Comparison of ENCODE assay signal across 8 cellular contexts in the genomic region with DNA sequence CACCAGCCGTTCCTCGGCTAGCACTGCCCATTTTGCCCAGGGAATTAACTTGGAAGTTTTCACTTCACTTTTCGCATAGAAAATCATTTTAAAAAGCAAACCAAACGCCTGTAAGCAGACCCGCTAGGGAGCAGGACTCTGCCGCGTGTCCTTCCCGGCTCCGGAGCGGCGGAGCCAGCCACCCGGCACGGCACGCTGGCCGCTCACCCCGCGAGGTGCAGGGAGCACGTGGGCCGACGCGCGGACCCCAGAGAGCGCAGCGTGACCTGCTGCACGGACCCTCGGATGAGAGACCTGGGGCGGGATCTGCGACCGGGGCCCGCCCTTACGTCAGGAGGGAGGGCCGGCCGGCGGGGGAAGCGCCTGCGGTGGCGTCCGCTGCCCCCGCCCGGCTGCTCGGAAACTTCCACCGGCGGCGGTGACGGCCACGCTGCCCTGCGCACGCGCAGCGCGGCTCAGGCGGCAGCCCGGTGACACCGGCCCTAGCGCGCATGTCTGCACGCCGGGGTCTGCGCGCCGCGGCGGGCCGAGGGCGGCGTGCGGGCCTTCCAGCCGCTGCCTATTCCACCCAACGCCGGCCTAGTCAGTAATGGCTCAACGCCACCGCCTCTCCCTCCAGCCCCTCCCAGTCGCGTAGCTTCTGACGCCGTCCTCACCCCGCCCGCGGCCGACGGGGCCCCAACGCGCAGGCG. TPM values are rescaled to one million over a fixed set of nuclear protein-coding genes. Genes with fewer than 3 reads are reported as not detected.
DNase-seq lines count a peak whose midpoint lies in the region; ATAC-seq and TF ChIP-seq lines count a peak whose summit lies in the region.

No MANE protein-coding gene starts in this region.

- DNase-seq in GM12864 (ENCODE audit: low read depth) (peak; percentile 83), NCI-H1092 (lab: John Stamatoyannopoulos, UW) (peak; percentile 97), SKM-1 treated with dmso at 0.1 percent for 144 hours (lab: John Stamatoyannopoulos, UW; ENCODE audit: unreplicated experiment) (peak; percentile 86), heart left ventricle (peak; percentile 97 to 99 (median 97)), trophoblast cell (peak; percentile 98 to 99), type B pancreatic cell (ENCODE audit: extremely low spot score, unreplicated experiment) (peak; percentile 99)
- DNase-seq in activated naive CD8-positive, alpha-beta T cell treated with anti-CD3 and anti-CD28 coated beads, Interleukin-2, amount 50 U/mL, for 16 hours (ENCODE audit: low read depth, low spot score): peak; percentile 92

- H3K4me3 ChIP-seq in GM12864 (ENCODE audit: low read depth, low read length) (peak overlapping the region; percentile 69), heart left ventricle (peak overlapping the region; percentile 46 to 98 (median 78)), trophoblast cell (ENCODE audit: low read depth, low read length) (peak overlapping the region; percentile 87)

- TF ChIP-seq POLR2A in heart left ventricle (IDR thresholded peaks at IDR 0.05): peak in 1 of 2 donors; percentile 84

- peak overlapping the region; percentile 81 for H3K14ac ChIP-seq in trophoblast cell (ENCODE audit: low read length)

- peak overlapping the region; percentile 74 for H2BK120ac ChIP-seq in trophoblast cell (ENCODE audit: insufficient read depth, low read length, poor library complexity)

- no peaks in the 10 kb centered on the region for H3K9me3 Mint-ChIP-seq in type B pancreatic cell

- peak overlapping the region; percentile 94 for H3K27ac Mint-ChIP-seq in type B pancreatic cell

- peak overlapping the region; percentile 64 for H4K8ac ChIP-seq in trophoblast cell (ENCODE audit: low read depth, low read length)

- ATAC-seq in HG02623 (IDR thresholded peaks at IDR 0.05; ENCODE audit: unreplicated experiment) (peak; percentile 61), heart left ventricle (peak; percentile 86 to 94 (median 90))

- H4K12ac ChIP-seq in trophoblast cell (ENCODE audit: low read depth, low read length): peak overlapping the region; percentile 40

- H3K79me1 ChIP-seq in trophoblast cell (ENCODE audit: low read length): peaks cover 15% of the 10 kb centered on the region

- H3K27ac ChIP-seq in heart left ventricle: peak overlapping the region; percentile 89 to 100 (median 98)
- H3K27ac ChIP-seq in trophoblast cell (ENCODE audit: low read depth, low read length): peak overlapping the region; percentile 98

- WGBS in heart left ventricle, 4 donors: 0 to 6% (median 0%) methylated on average over 3 to 84 of the region's 84 CpGs
- WGBS in trophoblast cell (ENCODE audit: extremely low coverage, insufficient coverage, insufficient read length): no CpG with 5 or more reads among the region's 84 CpGs

- no peak overlapping the region for H2AK5ac ChIP-seq in trophoblast cell (ENCODE audit: low read length)

- peak overlapping the region; percentile 58 for H2BK5ac ChIP-seq in trophoblast cell (ENCODE audit: low read depth, low read length, poor library complexity)

- intact Hi-C loops in heart left ventricle (cut with DNase I): loop anchor here in 8 of 10 donors (1.0 to 10.0 kb wide), 6 partner anchors 78 to 338 kb away; a partner anchor contains a TSS

- no peak for TF ChIP-seq CTCF in GM12864 (IDR thresholded peaks at IDR 0.05; ENCODE audit: low read depth, low read length, missing control alignments)
- peak in 1 of 12 donors; percentile 3 for TF ChIP-seq CTCF in heart left ventricle (IDR thresholded peaks at IDR 0.05)
- TF ChIP-seq CTCF in type B pancreatic cell (conservative IDR thresholded peaks at IDR 0.05): no peak

- H3K4me1 Mint-ChIP-seq in type B pancreatic cell (ENCODE audit: unreplicated experiment): peaks cover 36% of the 10 kb centered on the region

- peaks cover 28% of the 10 kb centered on the region for H3K79me2 ChIP-seq in trophoblast cell (ENCODE audit: control insufficient read depth, insufficient read depth, low read length, poor library complexity)

- peak overlapping the region; percentile 92 for H3K4me3 Mint-ChIP-seq in type B pancreatic cell

- H3K36me3 ChIP-seq in heart left ventricle (no peaks in the 10 kb centered on the region), trophoblast cell (ENCODE audit: control insufficient read depth in 1 of 2, insufficient read depth in 2 of 2, low read length in 2 of 2) (peaks cover 6 to 10% of the 10 kb centered on the region in 2 experiments)

- H3K18ac ChIP-seq in trophoblast cell (ENCODE audit: low read length): peak overlapping the region; percentile 67

- H4K91ac ChIP-seq in trophoblast cell (ENCODE audit: low read depth, low read length): peak overlapping the region; percentile 84

- H3K27me3 Mint-ChIP-seq in type B pancreatic cell: peaks cover 5% of the 10 kb centered on the region

- no peaks in the 10 kb centered on the region for H3K27me3 ChIP-seq in heart left ventricle
- no peaks in the 10 kb centered on the region for H3K27me3 ChIP-seq in trophoblast cell (ENCODE audit: insufficient read depth, low read length)

- H3K23ac ChIP-seq in trophoblast cell (ENCODE audit: low read length): no peak overlapping the region

- H3K4ac ChIP-seq in trophoblast cell (ENCODE audit: low read depth, low read length): peak overlapping the region; percentile 39

- peak overlapping the region; percentile 25 for H2BK12ac ChIP-seq in trophoblast cell (ENCODE audit: low read length)

- H3K9ac ChIP-seq in trophoblast cell (ENCODE audit: low read length): peak overlapping the region; percentile 87

- peaks cover 9 to 48% (median 34%) of the 10 kb centered on the region in 12 donors for H3K4me1 ChIP-seq in heart left ventricle
- peaks cover 13 to 19% of the 10 kb centered on the region in 2 experiments for H3K4me1 ChIP-seq in trophoblast cell (ENCODE audit: control insufficient read depth in 1 of 2, insufficient read depth in 2 of 2, low read length in 2 of 2)

- peak overlapping the region; percentile 19 for H2AFZ ChIP-seq in trophoblast cell (ENCODE audit: insufficient read depth, low read length, poor library complexity)

- H3K4me2 ChIP-seq in trophoblast cell (ENCODE audit: low read length): peak overlapping the region; percentile 86

- H3K9me3 ChIP-seq in heart left ventricle (no peaks in the 10 kb centered on the region), trophoblast cell (ENCODE audit: insufficient read depth, low read depth, low read length) (no peaks in the 10 kb centered on the region)

- H3K36me3 Mint-ChIP-seq in type B pancreatic cell: no peaks in the 10 kb centered on the region

RNA-seq across cellular contexts. Expression of a gene that starts 0.5 kb away (rescaled TPM):
- 10 to 100 TPM in 6 of 9 donors, 1 to 10 TPM in 3; 7.0 to 20.3 (median 11.3) TPM for total RNA-seq in heart left ventricle
- 1 to 10 TPM; 4.3 to 8.7 TPM for polyA plus RNA-seq in heart left ventricle
- polyA plus RNA-seq in trophoblast cell (2013): 27.5 and 27.8 TPM in 2 replicates
- 21.7 and 34.1 TPM in 2 replicates for total RNA-seq in type B pancreatic cell (ENCODE audit: low replicate concordance)

Comparison
In these comparisons a context has a peak if more than half of its experiments do, and no peak if none do; other contexts are left out.
1. Peak in every context shown above with its lines: DNase-seq, ATAC-seq, H3K4me3 ChIP-seq and H3K27ac ChIP-seq.